In the genomic region with DNA sequence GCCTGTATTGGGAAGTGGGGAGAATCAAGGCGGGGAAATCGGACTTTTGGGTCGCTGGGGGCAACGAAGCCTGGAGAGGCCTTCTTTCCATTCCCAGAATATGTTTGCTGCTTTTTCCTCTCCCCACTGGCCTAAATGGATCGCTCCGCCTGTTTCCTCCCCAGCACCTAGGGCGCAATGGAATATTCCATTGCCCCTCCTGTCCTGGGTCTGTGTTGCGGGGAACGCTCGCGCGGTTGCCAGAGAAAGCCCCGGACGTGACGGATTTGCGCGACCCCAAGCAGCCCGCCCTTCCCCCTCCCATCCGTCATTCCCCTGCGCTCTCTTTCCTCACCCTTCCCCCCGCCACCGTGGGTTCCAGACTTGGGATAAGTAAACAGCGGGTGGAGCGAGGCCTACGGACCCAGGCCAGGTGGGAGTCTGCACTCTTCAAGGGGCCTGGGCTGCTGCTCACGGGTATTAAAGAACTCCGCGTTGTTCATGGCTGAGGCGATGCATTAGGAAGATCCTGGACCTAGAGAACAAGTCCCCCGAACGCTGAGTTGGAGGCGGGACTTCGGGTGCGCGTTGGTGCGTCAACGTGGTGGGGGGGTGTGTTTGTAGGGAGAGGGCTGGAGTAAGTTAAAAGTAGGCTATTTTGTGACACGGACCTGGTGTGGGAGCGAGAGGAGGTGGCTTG, we compare ENCODE assay signal across 8 cellular contexts. TPM values are rescaled to one million over a fixed set of nuclear protein-coding genes. Genes with fewer than 3 reads are reported as not detected.
DNase-seq lines count a peak whose midpoint lies in the region; ATAC-seq and TF ChIP-seq lines count a peak whose summit lies in the region.

Gene PPT2 (plus strand): TSS at position 307 of the 679 bp plus-strand sequence. CDS start 454 bp downstream, outside the sequence.

- POLR2A ChIA-PET in RWPE1 (lab: Yijun Ruan, JAX; ENCODE audit: low non-redundant PET) = interaction anchor here (1.0 kb wide), 1 partner anchor 35 kb away, joined by 3 read pairs; no protein-coding TSS in a partner anchor

- peak; percentile 91 for DNase-seq in RWPE1 (ENCODE audit: low spot score)
- peak; percentile 94 for DNase-seq in fibroblast of gingiva (ENCODE audit: low read depth)
- no peak for DNase-seq in naive B cell
- peak; percentile 68 to 79 for DNase-seq in stimulated activated CD8-positive, alpha-beta memory T cell treated with anti-CD3 and anti-CD28 coated beads, Interleukin-7, amount 100 ng/mL, for 48 hours (ENCODE audit: extremely low read depth in 1 of 2, low read depth in 1 of 2)

- peaks cover 17% of the 10 kb centered on the region for H3K27me3 Mint-ChIP-seq in activated T-helper 17 cell treated with anti-CD3 and anti-CD28 coated beads, Interleukin-2, amount 50 U/mL, for 72 hours
- peaks cover 32 to 53% (median 49%) of the 10 kb centered on the region in 3 donors for H3K27me3 Mint-ChIP-seq in naive B cell

- H3K4me3 Mint-ChIP-seq in activated T-helper 17 cell treated with anti-CD3 and anti-CD28 coated beads, Interleukin-2, amount 50 U/mL, for 72 hours = peak within 1 kb of the TSS; percentile 90
- H3K4me3 Mint-ChIP-seq in naive B cell = peak within 1 kb of the TSS; percentile 79 to 98 (median 93)

- H3K27ac Mint-ChIP-seq in activated T-helper 17 cell treated with anti-CD3 and anti-CD28 coated beads, Interleukin-2, amount 50 U/mL, for 72 hours = peak within 1 kb of the TSS; percentile 77
- H3K27ac Mint-ChIP-seq in naive B cell = peak within 1 kb of the TSS; percentile 15 to 86 (median 74)

- H3K4me1 Mint-ChIP-seq in activated T-helper 17 cell treated with anti-CD3 and anti-CD28 coated beads, Interleukin-2, amount 50 U/mL, for 72 hours = peaks cover 26% of the 10 kb centered on the region
- peaks cover 42 to 53% (median 49%) of the 10 kb centered on the region in 3 donors for H3K4me1 Mint-ChIP-seq in naive B cell

- peaks cover 18% of the 10 kb centered on the region for H3K36me3 Mint-ChIP-seq in activated T-helper 17 cell treated with anti-CD3 and anti-CD28 coated beads, Interleukin-2, amount 50 U/mL, for 72 hours (ENCODE audit: low read depth)
- H3K36me3 Mint-ChIP-seq in naive B cell = peaks cover 0 to 9% of the 10 kb centered on the region in 2 donors

- peak; percentile 67 for ATAC-seq in activated T-helper 17 cell treated with anti-CD3 and anti-CD28 coated beads, Interleukin-2, amount 50 U/mL, for 72 hours (replicated peaks)
- ATAC-seq in naive B cell (ENCODE audit: low read depth in 2 of 2) (peak; percentile 37 to 43), GM19467 (IDR thresholded peaks at IDR 0.05; ENCODE audit: unreplicated experiment) (no peak)

- H3K9me3 Mint-ChIP-seq in activated T-helper 17 cell treated with anti-CD3 and anti-CD28 coated beads, Interleukin-2, amount 50 U/mL, for 72 hours = no peaks in the 10 kb centered on the region
- peaks cover 0 to under 1% (median 0%) of the 10 kb centered on the region in 7 donors for H3K9me3 Mint-ChIP-seq in naive B cell

- peaks cover 34% of the 10 kb centered on the region for H3K36me3 ChIP-seq in KOPT-K1 (ENCODE audit: insufficient read depth, low read length)

- no peaks in the 10 kb centered on the region for H3K9me3 ChIP-seq in KOPT-K1 (ENCODE audit: insufficient read depth, low read length, poor library complexity, severe bottlenecking)

- H3K4me3 ChIP-seq in GM08714 (ENCODE audit: low read length) = peak within 1 kb of the TSS; percentile 65

- H3K27ac ChIP-seq in KOPT-K1 (ENCODE audit: low read depth, low read length, poor library complexity, severe bottlenecking) = peak within 1 kb of the TSS; percentile 70
- H3K27ac ChIP-seq in RWPE1 = peak within 1 kb of the TSS; percentile 97

- CTCF ChIA-PET in RWPE1 (lab: Yijun Ruan, JAX) = interaction anchor here (0.6 to 1.7 kb wide), 5 partner anchors 20 to 86 kb away, joined by 3 to 22 read pairs (median 4); no protein-coding TSS in a partner anchor

- TF ChIP-seq CTCF in RWPE1 (conservative IDR thresholded peaks at IDR 0.05; ENCODE audit: low read depth) = no peak

RNA-seq across cellular contexts. Expression of gene PPT2, which starts in this region (rescaled TPM):
- 10 to 100 TPM; 10.5 to 18.0 TPM for total RNA-seq in activated T-helper 17 cell treated with anti-CD3 and anti-CD28 coated beads, Interleukin-2, amount 50 U/mL, for 72 hours
- 1 to 10 TPM in 4 of 6 donors, under 1 TPM in 1, not detected in 1; 0.96 to 3.0 (median 2.0) TPM for polyA plus RNA-seq in naive B cell (ENCODE audit: low read depth in 6 of 6)
